ENCODE assay signal across 26 cellular contexts in genomic region chr11:107679255-107680024, GRCh38. TPM values are rescaled to one million over a fixed set of nuclear protein-coding genes. Genes with fewer than 3 reads are reported as not detected.
"Had no signal": no experiment of that assay in that cellular context is flagged by ENCODE, and none has a peak within 500 bp of the region (broad histone marks: within the 10 kb centered on the region; RNA-seq: fewer than 3 reads in every experiment).

No MANE protein-coding gene starts in this region.

- H3K36me3 ChIP-seq: adrenal gland had no signal

- ATAC-seq: T-cell had no signal

- H3K27ac Mint-ChIP-seq: activated CD4-positive, alpha-beta memory T cell treated with anti-CD3 and anti-CD28 coated beads, Interleukin-2, amount 10 ng/mL, durations not matched to agents 7 days and 5 days; activated CD4-positive, alpha-beta T cell treated with anti-CD3 and anti-CD28 coated beads, Interleukin-2, amount 10 ng/mL, durations not matched to agents 7 days and 5 days; activated naive CD8-positive, alpha-beta T cell treated with anti-CD3 and anti-CD28 coated beads, Interleukin-2, amount 10 ng/mL, durations not matched to agents 7 days and 5 days; T-cell had no signal

- H3K4me1 Mint-ChIP-seq: activated CD4-positive, alpha-beta memory T cell treated with anti-CD3 and anti-CD28 coated beads, Interleukin-2, amount 10 ng/mL, durations not matched to agents 7 days and 5 days; activated CD4-positive, alpha-beta T cell treated with anti-CD3 and anti-CD28 coated beads, Interleukin-2, amount 10 ng/mL, durations not matched to agents 7 days and 5 days; activated naive CD8-positive, alpha-beta T cell treated with anti-CD3 and anti-CD28 coated beads, Interleukin-2, amount 10 ng/mL, durations not matched to agents 7 days and 5 days; T-cell had no signal

- DNase-seq: activated CD4-positive, alpha-beta memory T cell treated with anti-CD3 and anti-CD28 coated beads, Interleukin-2, amount 10 ng/mL, durations not matched to agents 7 days and 5 days; activated CD4-positive, alpha-beta T cell treated with anti-CD3 and anti-CD28 coated beads, Interleukin-2, amount 10 ng/mL, durations not matched to agents 7 days and 5 days; activated CD4-positive, CD25-positive, alpha-beta regulatory T cell; activated naive CD4-positive, alpha-beta T cell treated with anti-CD3 and anti-CD28 coated beads, Interleukin-2, amount 50 U/mL, for 16 hours; activated naive CD8-positive, alpha-beta T cell treated with anti-CD3 and anti-CD28 coated beads, Interleukin-2, amount 10 ng/mL, durations not matched to agents 7 days and 5 days; activated T-cell treated with anti-CD3 and anti-CD28 coated beads, Interleukin-2, amount 50 U/mL, for 1 hour; adrenal gland; anterior cingulate cortex; caudate nucleus; NCI-H1092; NCI-H1417; NCI-H1930; NCI-H2107; NCI-H2171 treated with DMSO at 0.1 percent for 48 hours; NCI-H226; NCI-H526 treated with DMSO at 0.1 percent for 48 hours; NCI-H82; PC-9; SIG-M5; T-cell; T1000 had no signal

- H3K4me1 ChIP-seq: adrenal gland had no signal

- H3K36me3 Mint-ChIP-seq: activated naive CD8-positive, alpha-beta T cell treated with anti-CD3 and anti-CD28 coated beads, Interleukin-2, amount 10 ng/mL, durations not matched to agents 7 days and 5 days; T-cell had no signal

- H3K9me3 ChIP-seq: adrenal gland had no signal

- H3K4me3 Mint-ChIP-seq: activated CD4-positive, alpha-beta memory T cell treated with anti-CD3 and anti-CD28 coated beads, Interleukin-2, amount 10 ng/mL, durations not matched to agents 7 days and 5 days; activated CD4-positive, alpha-beta T cell treated with anti-CD3 and anti-CD28 coated beads, Interleukin-2, amount 10 ng/mL, durations not matched to agents 7 days and 5 days; activated naive CD8-positive, alpha-beta T cell treated with anti-CD3 and anti-CD28 coated beads, Interleukin-2, amount 10 ng/mL, durations not matched to agents 7 days and 5 days; T-cell had no signal

- H3K9me3 Mint-ChIP-seq: activated CD4-positive, alpha-beta memory T cell treated with anti-CD3 and anti-CD28 coated beads, Interleukin-2, amount 10 ng/mL, durations not matched to agents 7 days and 5 days; activated CD4-positive, alpha-beta T cell treated with anti-CD3 and anti-CD28 coated beads, Interleukin-2, amount 10 ng/mL, durations not matched to agents 7 days and 5 days; activated naive CD8-positive, alpha-beta T cell treated with anti-CD3 and anti-CD28 coated beads, Interleukin-2, amount 10 ng/mL, durations not matched to agents 7 days and 5 days; T-cell had no signal

- H3K27ac ChIP-seq: adrenal gland, PC-9, VCaP had no signal

- H3K4me3 ChIP-seq: adrenal gland, PC-9 had no signal

RNA-seq across cellular contexts. Expression of gene SLN, which starts 32.4 kb away (rescaled TPM):
- total RNA-seq: activated CD4-positive, alpha-beta memory T cell treated with anti-CD3 and anti-CD28 coated beads, Interleukin-2, amount 10 ng/mL, durations not matched to agents 7 days and 5 days; activated CD4-positive, alpha-beta T cell treated with anti-CD3 and anti-CD28 coated beads, Interleukin-2, amount 10 ng/mL, durations not matched to agents 7 days and 5 days; activated CD8-positive, alpha-beta memory T cell treated with anti-CD3 and anti-CD28 coated beads for 36 hours; activated naive CD8-positive, alpha-beta T cell treated with anti-CD3 and anti-CD28 coated beads, Interleukin-2, amount 10 ng/mL, durations not matched to agents 7 days and 5 days; MCF 10A; NCI-H460; PC-9; RPMI7951; T-cell had no signal
